Comparison of ENCODE assay signal across 9 cellular contexts in genomic region chr10:72310241-72310633, GRCh38. TPM values are rescaled to one million over a fixed set of nuclear protein-coding genes. Genes with fewer than 3 reads are reported as not detected.
DNase-seq lines count a peak whose midpoint lies in the region; ATAC-seq and TF ChIP-seq lines count a peak whose summit lies in the region.
"Had no signal": no experiment of that assay in that cellular context is flagged by ENCODE, and none has a peak within 500 bp of the region (broad histone marks: within the 10 kb centered on the region; RNA-seq: fewer than 3 reads in every experiment).

No MANE protein-coding gene starts in this region.

- TF ChIP-seq CTCF in heart left ventricle (IDR thresholded peaks at IDR 0.05) (no peak), lower lobe of right lung (IDR thresholded peaks at IDR 0.05) (no peak), upper lobe of right lung (IDR thresholded peaks at IDR 0.05) (no peak)

- TF ChIP-seq POLR2A in heart left ventricle (IDR thresholded peaks at IDR 0.05) = no peak

- ATAC-seq in heart left ventricle (no peak), left cardiac atrium (no peak), lower lobe of right lung (no peak), upper lobe of right lung (no peak), HG03025 (IDR thresholded peaks at IDR 0.05; ENCODE audit: low FRiP score, unreplicated experiment) (no peak)

- DNase-seq in heart left ventricle (peak in 1 of 5 donors; percentile 22), left cardiac atrium (no peak), astrocyte of the hippocampus (ENCODE audit: low read depth, low spot score) (peak; percentile 44), lower lobe of right lung (no peak), upper lobe of right lung (no peak), NCI-H1694 (lab: John Stamatoyannopoulos, UW) (no peak), KG1 (lab: John Stamatoyannopoulos, UW) (no peak)
- DNase-seq: DMS79 treated with DMSO at 0.1 percent for 48 hours had no signal

- intact Hi-C loops in heart left ventricle (cut with DNase I) = no loop called here
- intact Hi-C loops in left cardiac atrium (cut with DNase I) = no loop called here
- intact Hi-C loops in lower lobe of right lung (cut with DNase I) = no loop called here
- intact Hi-C loops in upper lobe of right lung (cut with DNase I) = no loop called here

- peaks cover 6 to 66% (median 47%) of the 10 kb centered on the region in 12 donors for H3K4me1 ChIP-seq in heart left ventricle
- H3K4me1 ChIP-seq in lower lobe of right lung = peaks cover 62% of the 10 kb centered on the region
- H3K4me1 ChIP-seq in upper lobe of right lung = peaks cover 56% of the 10 kb centered on the region

- H3K27ac ChIP-seq in heart left ventricle (peak overlapping the region in 8 of 12 donors; percentile 3 to 78 (median 38)), lower lobe of right lung (peak overlapping the region; percentile 18), upper lobe of right lung (peak overlapping the region; percentile 52)

- WGBS in heart left ventricle, 4 donors = 50 to 58% (median 55%) methylated on average over 11 of the region's 11 CpGs

- H3K9me3 ChIP-seq in heart left ventricle (no peaks in the 10 kb centered on the region), lower lobe of right lung (no peaks in the 10 kb centered on the region), upper lobe of right lung (no peaks in the 10 kb centered on the region)

- H3K4me3 ChIP-seq in heart left ventricle = no peak overlapping the region
- no peak overlapping the region for H3K4me3 ChIP-seq in lower lobe of right lung
- no peak overlapping the region for H3K4me3 ChIP-seq in upper lobe of right lung

- no peaks in the 10 kb centered on the region for H3K36me3 ChIP-seq in heart left ventricle
- no peaks in the 10 kb centered on the region for H3K36me3 ChIP-seq in lower lobe of right lung
- H3K36me3 ChIP-seq in upper lobe of right lung = no peaks in the 10 kb centered on the region

- H3K27me3 ChIP-seq in heart left ventricle = no peaks in the 10 kb centered on the region
- H3K27me3 ChIP-seq in lower lobe of right lung (ENCODE audit: low read depth) = no peaks in the 10 kb centered on the region
- no peaks in the 10 kb centered on the region for H3K27me3 ChIP-seq in upper lobe of right lung

RNA-seq across cellular contexts. Expression of gene DDIT4, which starts 36.5 kb away (rescaled TPM):
- 10 to 100 TPM; 14.6 to 68.2 (median 40.4) TPM for total RNA-seq in heart left ventricle
- polyA plus RNA-seq in heart left ventricle = 100 to 1,000 TPM in 1 of 2 donors, 10 to 100 TPM in 1; 59.4 to 112 TPM
- total RNA-seq in left cardiac atrium = 100 to 1,000 TPM in 1 of 2 donors, 10 to 100 TPM in 1; 88.8 to 112 TPM
- 161 TPM for total RNA-seq in lower lobe of right lung
- 200 TPM for total RNA-seq in upper lobe of right lung

RNA-seq across cellular contexts. Expression of gene DNAJB12, which starts 44.5 kb away (rescaled TPM):
- total RNA-seq in heart left ventricle (10 to 100 TPM; 23.8 to 42.5 (median 29.1) TPM), left cardiac atrium (10 to 100 TPM; 25.8 to 33.4 TPM), lower lobe of right lung (44.7 TPM), upper lobe of right lung (39.9 TPM)
- 10 to 100 TPM; 21.1 to 36.0 TPM for polyA plus RNA-seq in heart left ventricle
